6 cellular contexts compared by ENCODE assay signal in genomic region chr3:43457038-43457437, GRCh38.
DNase-seq lines count a peak whose midpoint lies in the region; ATAC-seq and TF ChIP-seq lines count a peak whose summit lies in the region.
"Not testable (repeated sequence)": the region's sequence is repeated elsewhere in the genome, so short reads cannot be mapped to it uniquely, and the experiment has no call there.

No MANE protein-coding gene starts in this region.

- not testable (repeated sequence) for DNase-seq in CD8-positive, alpha-beta T cell; T-cell; central memory CD8-positive, alpha-beta T cell (ENCODE audit: low spot score in 2 of 2); immature natural killer cell; left lobe of liver (ENCODE audit: low spot score); natural killer cell

- not testable (repeated sequence) for H3K27me3 ChIP-seq in CD8-positive, alpha-beta T cell (ENCODE audit: insufficient read depth, low read length)

- POLR2A ChIA-PET in CD8-positive, alpha-beta T cell (lab: Charles Lee); T-cell (lab: Charles Lee): not testable (repeated sequence)

- H3K36me3 ChIP-seq in CD8-positive, alpha-beta T cell (ENCODE audit: insufficient read depth, low read length): not testable (repeated sequence)

- H3K4me3 ChIP-seq in CD8-positive, alpha-beta T cell (ENCODE audit: low read depth, low read length): not testable (repeated sequence)

- peaks cover 15% of the 10 kb centered on the region for H3K4me1 Mint-ChIP-seq in CD8-positive, alpha-beta T cell (ENCODE audit: low read depth)
- H3K4me1 Mint-ChIP-seq in T-cell: peaks cover 13 to 14% (median 14%) of the 10 kb centered on the region in 3 donors
- H3K4me1 Mint-ChIP-seq in central memory CD8-positive, alpha-beta T cell: peaks cover 27% of the 10 kb centered on the region
- H3K4me1 Mint-ChIP-seq in immature natural killer cell: peaks cover 19 to 22% of the 10 kb centered on the region in 2 donors
- H3K4me1 Mint-ChIP-seq in natural killer cell: peaks cover 21 to 32% of the 10 kb centered on the region in 2 donors

- not testable (repeated sequence) for H3K9me3 ChIP-seq in CD8-positive, alpha-beta T cell (ENCODE audit: low read length)

- intact Hi-C loops in CD8-positive, alpha-beta T cell (cut with DNase I, micrococcal nuclease); natural killer cell (cut with micrococcal nuclease): not testable (repeated sequence)

- TF ChIP-seq CTCF in CD8-positive, alpha-beta T cell (IDR thresholded peaks at IDR 0.05); natural killer cell (IDR thresholded peaks at IDR 0.05): not testable (repeated sequence)

- H3K9me3 Mint-ChIP-seq in CD8-positive, alpha-beta T cell; T-cell; central memory CD8-positive, alpha-beta T cell; immature natural killer cell; natural killer cell: not testable (repeated sequence)

- not testable (repeated sequence) for H3K27me3 Mint-ChIP-seq in CD8-positive, alpha-beta T cell (ENCODE audit: low read depth); T-cell; central memory CD8-positive, alpha-beta T cell; immature natural killer cell (ENCODE audit: low read depth in 3 of 3); natural killer cell (ENCODE audit: low read depth in 2 of 2)

- CTCF ChIA-PET in CD8-positive, alpha-beta T cell (lab: Charles Lee): interaction anchor here (2.1 kb wide), 1 partner anchor 11 kb away, joined by 5 read pairs; no protein-coding TSS in a partner anchor
- CTCF ChIA-PET in T-cell (lab: Charles Lee): interaction anchor here in 1 of 2 donors (1.0 to 1.9 kb wide), 2 partner anchors 8 to 44 kb away, joined by 3 to 4 read pairs; no protein-coding TSS in a partner anchor

- not testable (repeated sequence) for H3K4me1 ChIP-seq in CD8-positive, alpha-beta T cell (ENCODE audit: insufficient read depth, low read length)

- H3K27ac Mint-ChIP-seq in CD8-positive, alpha-beta T cell: peak overlapping the region; percentile 69
- peak overlapping the region; percentile 65 to 71 for H3K27ac Mint-ChIP-seq in T-cell
- H3K27ac Mint-ChIP-seq in central memory CD8-positive, alpha-beta T cell (ENCODE audit: low read depth): peak overlapping the region; percentile 60
- peak overlapping the region; percentile 63 to 87 (median 80) for H3K27ac Mint-ChIP-seq in immature natural killer cell
- H3K27ac Mint-ChIP-seq in natural killer cell: peak overlapping the region; percentile 60 to 73

- H3K27ac ChIP-seq in CD8-positive, alpha-beta T cell (ENCODE audit: low read depth, low read length): not testable (repeated sequence)

- ATAC-seq in CD8-positive, alpha-beta T cell; T-cell (replicated peaks in 1 of 4); central memory CD8-positive, alpha-beta T cell (replicated peaks; ENCODE audit: extremely low read depth, poor library complexity, severe bottlenecking): not testable (repeated sequence)
- ATAC-seq in left lobe of liver (peak; percentile 37), natural killer cell (peak in 1 of 3 donors; percentile 37)

- not testable (repeated sequence) for H3K36me3 Mint-ChIP-seq in CD8-positive, alpha-beta T cell; central memory CD8-positive, alpha-beta T cell (ENCODE audit: insufficient read depth); immature natural killer cell; natural killer cell
- peaks cover 16% of the 10 kb centered on the region for H3K36me3 Mint-ChIP-seq in T-cell

- not testable (repeated sequence) for H3K4me3 Mint-ChIP-seq in CD8-positive, alpha-beta T cell; T-cell; central memory CD8-positive, alpha-beta T cell; natural killer cell
- peak overlapping the region in 4 of 5 donors; percentile 2 to 44 (median 14) for H3K4me3 Mint-ChIP-seq in immature natural killer cell
